22 cellular contexts compared by ENCODE assay signal in genomic region chr18:8561123-8561905, GRCh38. TPM values are rescaled to one million over a fixed set of nuclear protein-coding genes. Genes with fewer than 3 reads are reported as not detected.
DNase-seq lines count a peak whose midpoint lies in the region; ATAC-seq and TF ChIP-seq lines count a peak whose summit lies in the region.
"Had no signal": no experiment of that assay in that cellular context is flagged by ENCODE, and none has a peak within 500 bp of the region (broad histone marks: within the 10 kb centered on the region; RNA-seq: fewer than 3 reads in every experiment).

No MANE protein-coding gene starts in this region.

- peaks cover 4% of the 10 kb centered on the region for H3K36me3 Mint-ChIP-seq in WTC11

- POLR2A ChIA-PET in WTC11 (lab: Charles Lee), result no interaction called here

- TF ChIP-seq CTCF in WTC11 (IDR thresholded peaks at IDR 0.05), result no peak
- TF ChIP-seq CTCF in right atrium auricular region (IDR thresholded peaks at IDR 0.05), result no peak

- no peaks in the 10 kb centered on the region for H3K27me3 Mint-ChIP-seq in WTC11 (ENCODE audit: low read depth)

- no peak overlapping the region for H3K4me3 Mint-ChIP-seq in WTC11

- H3K27ac Mint-ChIP-seq in WTC11, result no peak overlapping the region

- H3K27ac ChIP-seq in right atrium auricular region, result peak overlapping the region; percentile 70 to 85
- no peak overlapping the region for H3K27ac ChIP-seq in skeletal muscle tissue (ENCODE audit: low read depth, low read length)
- H3K27ac ChIP-seq: A549, RWPE1 had no signal

- peak overlapping the region in 2 of 3 donors; percentile 27 to 71 for H3K9ac ChIP-seq in skeletal muscle tissue (ENCODE audit: low read depth in 1 of 3, low read length in 3 of 3)

- H3K27me3 ChIP-seq in right atrium auricular region (no peaks in the 10 kb centered on the region), skeletal muscle tissue (ENCODE audit: control insufficient read depth in 3 of 3, insufficient read depth in 3 of 3, low read length in 3 of 3) (no peaks in the 10 kb centered on the region)
- H3K27me3 ChIP-seq: BE2C had no signal

- peaks cover 0 to 13% of the 10 kb centered on the region in 2 donors for H3K4me1 ChIP-seq in right atrium auricular region
- H3K4me1 ChIP-seq in skeletal muscle tissue (ENCODE audit: control insufficient read depth in 3 of 3, insufficient read depth in 3 of 3, low read length in 3 of 3), result peaks cover 8 to 16% (median 15%) of the 10 kb centered on the region in 3 donors
- H3K4me1 ChIP-seq: A549, BE2C had no signal

- intact Hi-C loops in Right ventricle myocardium superior (cut with DNase I), result no loop called here

- H3K36me3 ChIP-seq in right atrium auricular region (no peaks in the 10 kb centered on the region), skeletal muscle tissue (ENCODE audit: control insufficient read depth in 3 of 3, insufficient read depth in 3 of 3, low read length in 3 of 3) (no peaks in the 10 kb centered on the region)
- H3K36me3 ChIP-seq: BE2C had no signal

- no peak for ATAC-seq in WTC11
- ATAC-seq in Right ventricle myocardium superior (ENCODE audit: poor library complexity), result peak; percentile 89
- no peak for ATAC-seq in HG03095 (IDR thresholded peaks at IDR 0.05; ENCODE audit: unreplicated experiment)
- no peak for ATAC-seq in HG03432 (IDR thresholded peaks at IDR 0.05; ENCODE audit: unreplicated experiment)
- ATAC-seq: A549, SK-N-SH treated with all-trans-retinoic acid at 6 μM for 48 hours had no signal

- DNase-seq in WTC11 (ENCODE audit: low spot score) (no peak), Right ventricle myocardium superior (peak; percentile 81), right atrium auricular region (ENCODE audit: low spot score) (no peak), DMS 273 treated with DMSO at 0.1 percent for 48 hours (lab: John Stamatoyannopoulos, UW) (no peak), H4 (ENCODE audit: low spot score) (no peak)
- DNase-seq: BE2C; DND-41; GOT3; KBM-7; MM.1S; NCI-H1048; NCI-H1417 treated with DMSO at 0.1 percent for 48 hours; NCI-H1930; NCI-H2227 treated with DMSO at 0.1 percent for 48 hours; NCI-H510A; NK-92 treated with Interleukin-12 subunit alpha and Interleukin-12 subunit beta, amount 100 ng/mL, for 24 hours had no signal

- H3K4me1 Mint-ChIP-seq in WTC11, result peaks cover 7% of the 10 kb centered on the region

- CTCF ChIA-PET in WTC11 (lab: Charles Lee), result no interaction called here

- H3K9me3 Mint-ChIP-seq in WTC11, result peaks cover 14% of the 10 kb centered on the region

- H3K4me3 ChIP-seq in right atrium auricular region, result no peak overlapping the region
- H3K4me3 ChIP-seq in skeletal muscle tissue (ENCODE audit: low read length in 3 of 3), result peak overlapping the region in 1 of 3 donors; percentile 2
- H3K4me3 ChIP-seq: A549 had no signal

- H3K9me3 ChIP-seq in right atrium auricular region, result no peaks in the 10 kb centered on the region
- H3K9me3 ChIP-seq in skeletal muscle tissue (ENCODE audit: control insufficient read depth in 3 of 3, low read length in 3 of 3), result no peaks in the 10 kb centered on the region
- H3K9me3 ChIP-seq: A549, BE2C had no signal

TF ChIP-seq in WTC11, 78 proteins besides CTCF, POLR2A, EP300 and RAD21:
- TF ChIP-seq, protein P1, sequence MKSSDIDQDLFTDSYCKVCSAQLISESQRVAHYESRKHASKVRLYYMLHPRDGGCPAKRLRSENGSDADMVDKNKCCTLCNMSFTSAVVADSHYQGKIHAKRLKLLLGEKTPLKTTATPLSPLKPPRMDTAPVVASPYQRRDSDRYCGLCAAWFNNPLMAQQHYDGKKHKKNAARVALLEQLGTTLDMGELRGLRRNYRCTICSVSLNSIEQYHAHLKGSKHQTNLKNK (CRISPR knock-in tag; IDR thresholded peaks at IDR 0.05), result no peak
- peak; percentile 94 for TF ChIP-seq HMGA2 (CRISPR knock-in tag; IDR thresholded peaks at IDR 0.05)
- no peak for TF ChIP-seq HMGXB4 (CRISPR knock-in tag; IDR thresholded peaks at IDR 0.05)
- no peak for TF ChIP-seq FOXP4 (CRISPR knock-in tag; IDR thresholded peaks at IDR 0.05)
- no peak for TF ChIP-seq GTF2I (CRISPR knock-in tag; conservative IDR thresholded peaks at IDR 0.05)

RNA-seq across cellular contexts. Expression of gene RAB12, which starts 47.9 kb away (rescaled TPM):
- total RNA-seq in WTC11 (2021) (56.1 to 69.3 TPM (median 58.1 TPM) in 3 replicates), Right ventricle myocardium superior (123 TPM), right atrium auricular region (10 to 100 TPM; 67.1 to 97.6 TPM), skeletal muscle tissue (85.6 TPM)
- total RNA-seq in H4 (2014; rRNA removed; shearing (Covaris generic)), result 68.4 and 71.5 TPM in 2 replicates
